Comparison of ENCODE assay signal across 2 cellular contexts in the genomic region with DNA sequence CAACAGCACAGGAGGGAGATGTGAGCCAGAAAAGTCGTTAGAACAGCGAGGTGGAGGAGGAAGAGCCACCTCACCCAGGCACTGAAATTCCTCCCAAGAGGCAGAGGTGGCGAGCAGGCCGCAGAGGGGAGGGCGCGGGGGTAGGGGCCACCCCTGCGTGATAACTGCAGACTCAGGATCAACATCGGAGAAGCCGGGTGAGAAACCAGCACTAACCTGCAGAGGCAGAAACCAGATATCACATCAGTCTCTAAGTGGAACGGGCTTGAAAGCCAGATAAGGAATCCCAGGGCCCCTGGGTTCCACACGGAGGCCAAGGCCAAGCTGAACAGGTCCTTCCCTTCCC.
TF ChIP-seq lines count a peak whose summit lies in the region.

No MANE protein-coding gene starts in this region.

TF ChIP-seq in HEK293, 187 proteins besides CTCF, POLR2A, EP300 and RAD21:
- TF ChIP-seq, protein P1, sequence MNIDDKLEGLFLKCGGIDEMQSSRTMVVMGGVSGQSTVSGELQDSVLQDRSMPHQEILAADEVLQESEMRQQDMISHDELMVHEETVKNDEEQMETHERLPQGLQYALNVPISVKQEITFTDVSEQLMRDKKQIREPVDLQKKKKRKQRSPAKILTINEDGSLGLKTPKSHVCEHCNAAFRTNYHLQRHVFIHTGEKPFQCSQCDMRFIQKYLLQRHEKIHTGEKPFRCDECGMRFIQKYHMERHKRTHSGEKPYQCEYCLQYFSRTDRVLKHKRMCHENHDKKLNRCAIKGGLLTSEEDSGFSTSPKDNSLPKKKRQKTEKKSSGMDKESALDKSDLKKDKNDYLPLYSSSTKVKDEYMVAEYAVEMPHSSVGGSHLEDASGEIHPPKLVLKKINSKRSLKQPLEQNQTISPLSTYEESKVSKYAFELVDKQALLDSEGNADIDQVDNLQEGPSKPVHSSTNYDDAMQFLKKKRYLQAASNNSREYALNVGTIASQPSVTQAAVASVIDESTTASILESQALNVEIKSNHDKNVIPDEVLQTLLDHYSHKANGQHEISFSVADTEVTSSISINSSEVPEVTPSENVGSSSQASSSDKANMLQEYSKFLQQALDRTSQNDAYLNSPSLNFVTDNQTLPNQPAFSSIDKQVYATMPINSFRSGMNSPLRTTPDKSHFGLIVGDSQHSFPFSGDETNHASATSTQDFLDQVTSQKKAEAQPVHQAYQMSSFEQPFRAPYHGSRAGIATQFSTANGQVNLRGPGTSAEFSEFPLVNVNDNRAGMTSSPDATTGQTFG (tag by site-specific recombination; IDR thresholded peaks at IDR 0.05; ENCODE audit: borderline replicate concordance), result no peak
- TF ChIP-seq ZFP3 (tag by site-specific recombination; IDR thresholded peaks at IDR 0.05; ENCODE audit: low read depth), result no peak
- TF ChIP-seq ZNF341 (tag by site-specific recombination; IDR thresholded peaks at IDR 0.05; ENCODE audit: low read depth), result peak; percentile 87
- TF ChIP-seq ZNF530 (tag by site-specific recombination; IDR thresholded peaks at IDR 0.05; ENCODE audit: low read depth), result no peak
- no peak for TF ChIP-seq ZNF777 (tag by site-specific recombination; IDR thresholded peaks at IDR 0.05; ENCODE audit: borderline replicate concordance)
- TF ChIP-seq, protein P2, sequence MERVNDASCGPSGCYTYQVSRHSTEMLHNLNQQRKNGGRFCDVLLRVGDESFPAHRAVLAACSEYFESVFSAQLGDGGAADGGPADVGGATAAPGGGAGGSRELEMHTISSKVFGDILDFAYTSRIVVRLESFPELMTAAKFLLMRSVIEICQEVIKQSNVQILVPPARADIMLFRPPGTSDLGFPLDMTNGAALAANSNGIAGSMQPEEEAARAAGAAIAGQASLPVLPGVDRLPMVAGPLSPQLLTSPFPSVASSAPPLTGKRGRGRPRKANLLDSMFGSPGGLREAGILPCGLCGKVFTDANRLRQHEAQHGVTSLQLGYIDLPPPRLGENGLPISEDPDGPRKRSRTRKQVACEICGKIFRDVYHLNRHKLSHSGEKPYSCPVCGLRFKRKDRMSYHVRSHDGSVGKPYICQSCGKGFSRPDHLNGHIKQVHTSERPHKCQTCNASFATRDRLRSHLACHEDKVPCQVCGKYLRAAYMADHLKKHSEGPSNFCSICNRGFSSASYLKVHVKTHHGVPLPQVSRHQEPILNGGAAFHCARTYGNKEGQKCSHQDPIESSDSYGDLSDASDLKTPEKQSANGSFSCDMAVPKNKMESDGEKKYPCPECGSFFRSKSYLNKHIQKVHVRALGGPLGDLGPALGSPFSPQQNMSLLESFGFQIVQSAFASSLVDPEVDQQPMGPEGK (tag by site-specific recombination; IDR thresholded peaks at IDR 0.05), result peak; percentile 37; the same call in 1 of the 2 replicates
- TF ChIP-seq ZNF837 (tag by site-specific recombination; IDR thresholded peaks at IDR 0.05), result no peak

TF ChIP-seq in WTC11, 78 proteins besides CTCF, POLR2A, EP300 and RAD21 (continued from another document):
- TF ChIP-seq, protein P3, sequence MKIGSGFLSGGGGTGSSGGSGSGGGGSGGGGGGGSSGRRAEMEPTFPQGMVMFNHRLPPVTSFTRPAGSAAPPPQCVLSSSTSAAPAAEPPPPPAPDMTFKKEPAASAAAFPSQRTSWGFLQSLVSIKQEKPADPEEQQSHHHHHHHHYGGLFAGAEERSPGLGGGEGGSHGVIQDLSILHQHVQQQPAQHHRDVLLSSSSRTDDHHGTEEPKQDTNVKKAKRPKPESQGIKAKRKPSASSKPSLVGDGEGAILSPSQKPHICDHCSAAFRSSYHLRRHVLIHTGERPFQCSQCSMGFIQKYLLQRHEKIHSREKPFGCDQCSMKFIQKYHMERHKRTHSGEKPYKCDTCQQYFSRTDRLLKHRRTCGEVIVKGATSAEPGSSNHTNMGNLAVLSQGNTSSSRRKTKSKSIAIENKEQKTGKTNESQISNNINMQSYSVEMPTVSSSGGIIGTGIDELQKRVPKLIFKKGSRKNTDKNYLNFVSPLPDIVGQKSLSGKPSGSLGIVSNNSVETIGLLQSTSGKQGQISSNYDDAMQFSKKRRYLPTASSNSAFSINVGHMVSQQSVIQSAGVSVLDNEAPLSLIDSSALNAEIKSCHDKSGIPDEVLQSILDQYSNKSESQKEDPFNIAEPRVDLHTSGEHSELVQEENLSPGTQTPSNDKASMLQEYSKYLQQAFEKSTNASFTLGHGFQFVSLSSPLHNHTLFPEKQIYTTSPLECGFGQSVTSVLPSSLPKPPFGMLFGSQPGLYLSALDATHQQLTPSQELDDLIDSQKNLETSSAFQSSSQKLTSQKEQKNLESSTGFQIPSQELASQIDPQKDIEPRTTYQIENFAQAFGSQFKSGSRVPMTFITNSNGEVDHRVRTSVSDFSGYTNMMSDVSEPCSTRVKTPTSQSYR (CRISPR knock-in tag; IDR thresholded peaks at IDR 0.05), result no peak
- TF ChIP-seq NR1H2 (CRISPR knock-in tag; IDR thresholded peaks at IDR 0.05) (no peak), ZNF317 (CRISPR knock-in tag; IDR thresholded peaks at IDR 0.05; ENCODE audit: borderline replicate concordance, low read depth) (no peak), HMGA2 (CRISPR knock-in tag; IDR thresholded peaks at IDR 0.05) (no peak), SOX15 (CRISPR knock-in tag; IDR thresholded peaks at IDR 0.05) (no peak), SMAD3 (CRISPR knock-in tag; IDR thresholded peaks at IDR 0.05; ENCODE audit: borderline replicate concordance) (no peak), ZNF423 (CRISPR knock-in tag; IDR thresholded peaks at IDR 0.05) (no peak), RELA (CRISPR knock-in tag; IDR thresholded peaks at IDR 0.05; ENCODE audit: borderline replicate concordance) (no peak)
- TF ChIP-seq, protein P4, sequence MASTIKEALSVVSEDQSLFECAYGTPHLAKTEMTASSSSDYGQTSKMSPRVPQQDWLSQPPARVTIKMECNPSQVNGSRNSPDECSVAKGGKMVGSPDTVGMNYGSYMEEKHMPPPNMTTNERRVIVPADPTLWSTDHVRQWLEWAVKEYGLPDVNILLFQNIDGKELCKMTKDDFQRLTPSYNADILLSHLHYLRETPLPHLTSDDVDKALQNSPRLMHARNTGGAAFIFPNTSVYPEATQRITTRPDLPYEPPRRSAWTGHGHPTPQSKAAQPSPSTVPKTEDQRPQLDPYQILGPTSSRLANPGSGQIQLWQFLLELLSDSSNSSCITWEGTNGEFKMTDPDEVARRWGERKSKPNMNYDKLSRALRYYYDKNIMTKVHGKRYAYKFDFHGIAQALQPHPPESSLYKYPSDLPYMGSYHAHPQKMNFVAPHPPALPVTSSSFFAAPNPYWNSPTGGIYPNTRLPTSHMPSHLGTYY (CRISPR knock-in tag; IDR thresholded peaks at IDR 0.05), result no peak
- TF ChIP-seq, protein P5, sequence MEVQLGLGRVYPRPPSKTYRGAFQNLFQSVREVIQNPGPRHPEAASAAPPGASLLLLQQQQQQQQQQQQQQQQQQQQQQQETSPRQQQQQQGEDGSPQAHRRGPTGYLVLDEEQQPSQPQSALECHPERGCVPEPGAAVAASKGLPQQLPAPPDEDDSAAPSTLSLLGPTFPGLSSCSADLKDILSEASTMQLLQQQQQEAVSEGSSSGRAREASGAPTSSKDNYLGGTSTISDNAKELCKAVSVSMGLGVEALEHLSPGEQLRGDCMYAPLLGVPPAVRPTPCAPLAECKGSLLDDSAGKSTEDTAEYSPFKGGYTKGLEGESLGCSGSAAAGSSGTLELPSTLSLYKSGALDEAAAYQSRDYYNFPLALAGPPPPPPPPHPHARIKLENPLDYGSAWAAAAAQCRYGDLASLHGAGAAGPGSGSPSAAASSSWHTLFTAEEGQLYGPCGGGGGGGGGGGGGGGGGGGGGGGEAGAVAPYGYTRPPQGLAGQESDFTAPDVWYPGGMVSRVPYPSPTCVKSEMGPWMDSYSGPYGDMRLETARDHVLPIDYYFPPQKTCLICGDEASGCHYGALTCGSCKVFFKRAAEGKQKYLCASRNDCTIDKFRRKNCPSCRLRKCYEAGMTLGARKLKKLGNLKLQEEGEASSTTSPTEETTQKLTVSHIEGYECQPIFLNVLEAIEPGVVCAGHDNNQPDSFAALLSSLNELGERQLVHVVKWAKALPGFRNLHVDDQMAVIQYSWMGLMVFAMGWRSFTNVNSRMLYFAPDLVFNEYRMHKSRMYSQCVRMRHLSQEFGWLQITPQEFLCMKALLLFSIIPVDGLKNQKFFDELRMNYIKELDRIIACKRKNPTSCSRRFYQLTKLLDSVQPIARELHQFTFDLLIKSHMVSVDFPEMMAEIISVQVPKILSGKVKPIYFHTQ (CRISPR knock-in tag; IDR thresholded peaks at IDR 0.05), result no peak
